8 cellular contexts compared by ENCODE assay signal in genomic region chr12:51028126-51028810, GRCh38. TPM values are rescaled to one million over a fixed set of nuclear protein-coding genes. Genes with fewer than 3 reads are reported as not detected.
DNase-seq lines count a peak whose midpoint lies in the region; ATAC-seq and TF ChIP-seq lines count a peak whose summit lies in the region.

No MANE protein-coding gene starts in this region.

- H3K4me3 Mint-ChIP-seq in CD14-positive monocyte, result no peak overlapping the region

- intact Hi-C loops in CD14-positive monocyte (cut with micrococcal nuclease) (loop anchor here (5.0 kb wide), 1 partner anchor 201 kb away; no protein-coding TSS in a partner anchor), left lung (cut with DNase I) (no loop called here), Right ventricle myocardium superior (cut with DNase I) (no loop called here)

- peaks cover 0 to 7% (median 3%) of the 10 kb centered on the region in 7 donors for H3K9me3 Mint-ChIP-seq in CD14-positive monocyte

- peaks cover 0 to 41% of the 10 kb centered on the region in 2 donors for H3K4me1 ChIP-seq in left lung

- peaks cover 0 to 3% of the 10 kb centered on the region in 2 donors for H3K36me3 Mint-ChIP-seq in CD14-positive monocyte

- H3K4me3 ChIP-seq in left lung, result peak overlapping the region in 1 of 2 donors; percentile 2

- H3K27me3 Mint-ChIP-seq in CD14-positive monocyte (ENCODE audit: low read depth in 3 of 3), result peaks cover 1 to 3% (median 3%) of the 10 kb centered on the region in 3 donors

- peaks cover 46% of the 10 kb centered on the region for H3K4me1 Mint-ChIP-seq in CD14-positive monocyte

- H3K27me3 ChIP-seq in left lung, result no peaks in the 10 kb centered on the region

- peak overlapping the region; percentile 44 to 64 for H3K27ac ChIP-seq in left lung

- TF ChIP-seq CTCF in CD14-positive monocyte (IDR thresholded peaks at IDR 0.05), result peak; percentile 41
- TF ChIP-seq CTCF in left lung (IDR thresholded peaks at IDR 0.05), result peak; percentile 12 to 45

- peak overlapping the region in 3 of 7 donors; percentile 15 to 29 (median 19) for H3K27ac Mint-ChIP-seq in CD14-positive monocyte

- ATAC-seq in left lung (peak; percentile 39), Right ventricle myocardium superior (ENCODE audit: poor library complexity) (no peak)

- peak; percentile 61 for DNase-seq in CD14-positive monocyte (ENCODE audit: low spot score)
- DNase-seq in H4 (ENCODE audit: low spot score), result peak; percentile 30
- DNase-seq in NCI-H69 (lab: John Stamatoyannopoulos, UW), result peak; percentile 80
- peak; percentile 77 for DNase-seq in amniotic epithelial cell (ENCODE audit: low read depth)
- peak in 1 of 2 donors; percentile 43 for DNase-seq in left lung
- no peak for DNase-seq in activated gamma-delta T cell treated with Interleukin-2 at 50 U/mL for 16 hours
- DNase-seq in COLO829 (ENCODE audit: low spot score), result no peak
- DNase-seq in Right ventricle myocardium superior, result no peak

- no peaks in the 10 kb centered on the region for H3K9me3 ChIP-seq in left lung

- no peaks in the 10 kb centered on the region for H3K36me3 ChIP-seq in left lung

RNA-seq across cellular contexts. Expression of gene SLC11A2, which starts 2.1 kb away (rescaled TPM):
- 10 to 100 TPM; 11.7 to 14.9 TPM for polyA plus RNA-seq in CD14-positive monocyte
- 19.9 and 21.5 TPM in 2 replicates for total RNA-seq in H4 (2014; rRNA removed; shearing (Covaris generic))
- 100 to 1,000 TPM in 1 of 2 donors, 10 to 100 TPM in 1; 72.1 to 120 TPM for total RNA-seq in left lung
- 23.7 TPM for total RNA-seq in Right ventricle myocardium superior

RNA-seq across cellular contexts. Expression of gene LETMD1, which starts 19.9 kb away (rescaled TPM):
- 10 to 100 TPM; 13.2 to 16.8 TPM for polyA plus RNA-seq in CD14-positive monocyte
- total RNA-seq in H4 (2014; rRNA removed; shearing (Covaris generic)), result 20.2 and 32.1 TPM in 2 replicates
- total RNA-seq in left lung (10 to 100 TPM; 46.8 to 61.0 TPM), Right ventricle myocardium superior (19.7 TPM)

RNA-seq across cellular contexts. Expression of gene CSRNP2, which starts 55.1 kb away (rescaled TPM):
- polyA plus RNA-seq in CD14-positive monocyte, result 1 to 10 TPM; 1.7 to 2.6 TPM
- 7.3 and 10.3 TPM in 2 replicates for total RNA-seq in H4 (2014; rRNA removed; shearing (Covaris generic))
- total RNA-seq in left lung (10 to 100 TPM; 25.2 to 35.7 TPM), Right ventricle myocardium superior (20.0 TPM)

Comparison
In these comparisons a context has a peak if more than half of its experiments do, and no peak if none do; other contexts are left out.
1. DNase-seq: peak in CD14-positive monocyte (single experiment), H4 (single experiment), NCI-H69 (single experiment) and amniotic epithelial cell (single experiment); none in activated gamma-delta T cell treated with Interleukin-2 at 50 U/mL for 16 hours (single experiment), COLO829 (single experiment) and Right ventricle myocardium superior (single experiment).
2. intact Hi-C loops: an anchor here in CD14-positive monocyte (5.0 kb wide); none called in left lung and Right ventricle myocardium superior.